In the genomic region with DNA sequence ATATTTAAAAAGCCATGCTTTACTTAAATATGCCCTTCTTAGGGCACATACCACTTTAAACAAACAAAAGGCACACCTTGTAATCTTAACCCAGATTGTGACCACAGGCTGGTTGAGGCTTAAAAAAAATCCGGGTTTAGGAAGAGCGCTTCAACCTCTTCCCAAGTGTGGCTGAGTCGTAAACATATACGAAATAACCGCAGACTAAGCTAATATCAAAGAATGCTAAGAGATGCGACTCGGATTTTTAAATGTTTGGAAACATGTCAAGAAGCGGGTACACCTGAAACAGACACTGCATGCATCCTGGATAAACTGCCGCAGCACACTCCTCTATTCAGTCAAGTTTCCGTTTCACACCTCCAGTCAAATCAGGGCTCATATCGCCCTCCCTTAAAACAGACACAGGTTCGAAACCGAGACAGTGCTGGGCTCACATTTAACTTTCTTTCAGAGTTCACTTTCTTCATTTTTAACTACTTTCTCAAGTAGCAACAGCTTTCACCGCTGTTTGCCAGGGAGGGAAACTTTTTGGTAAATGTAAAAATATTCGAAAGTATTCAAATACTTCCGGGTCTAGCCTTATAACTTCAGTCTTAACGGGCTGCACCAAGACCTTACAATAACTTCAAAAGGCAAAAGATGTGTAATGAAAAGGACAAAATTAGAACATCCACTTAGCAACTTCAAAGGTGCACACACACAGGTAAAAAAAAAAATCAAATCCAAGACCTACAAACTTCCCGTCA, we compare ENCODE assay signal across 1 cellular context.
TF ChIP-seq lines count a peak whose summit lies in the region.

No MANE protein-coding gene starts in this region.

TF ChIP-seq in GM12878, 131 proteins besides CTCF, POLR2A, EP300 and RAD21 (continued from another document):
- peak; percentile 49; the same call in 1 of the 2 replicates for TF ChIP-seq NFIC (IDR thresholded peaks at IDR 0.05; ENCODE audit: low read depth, low read length)
- TF ChIP-seq, protein P1, sequence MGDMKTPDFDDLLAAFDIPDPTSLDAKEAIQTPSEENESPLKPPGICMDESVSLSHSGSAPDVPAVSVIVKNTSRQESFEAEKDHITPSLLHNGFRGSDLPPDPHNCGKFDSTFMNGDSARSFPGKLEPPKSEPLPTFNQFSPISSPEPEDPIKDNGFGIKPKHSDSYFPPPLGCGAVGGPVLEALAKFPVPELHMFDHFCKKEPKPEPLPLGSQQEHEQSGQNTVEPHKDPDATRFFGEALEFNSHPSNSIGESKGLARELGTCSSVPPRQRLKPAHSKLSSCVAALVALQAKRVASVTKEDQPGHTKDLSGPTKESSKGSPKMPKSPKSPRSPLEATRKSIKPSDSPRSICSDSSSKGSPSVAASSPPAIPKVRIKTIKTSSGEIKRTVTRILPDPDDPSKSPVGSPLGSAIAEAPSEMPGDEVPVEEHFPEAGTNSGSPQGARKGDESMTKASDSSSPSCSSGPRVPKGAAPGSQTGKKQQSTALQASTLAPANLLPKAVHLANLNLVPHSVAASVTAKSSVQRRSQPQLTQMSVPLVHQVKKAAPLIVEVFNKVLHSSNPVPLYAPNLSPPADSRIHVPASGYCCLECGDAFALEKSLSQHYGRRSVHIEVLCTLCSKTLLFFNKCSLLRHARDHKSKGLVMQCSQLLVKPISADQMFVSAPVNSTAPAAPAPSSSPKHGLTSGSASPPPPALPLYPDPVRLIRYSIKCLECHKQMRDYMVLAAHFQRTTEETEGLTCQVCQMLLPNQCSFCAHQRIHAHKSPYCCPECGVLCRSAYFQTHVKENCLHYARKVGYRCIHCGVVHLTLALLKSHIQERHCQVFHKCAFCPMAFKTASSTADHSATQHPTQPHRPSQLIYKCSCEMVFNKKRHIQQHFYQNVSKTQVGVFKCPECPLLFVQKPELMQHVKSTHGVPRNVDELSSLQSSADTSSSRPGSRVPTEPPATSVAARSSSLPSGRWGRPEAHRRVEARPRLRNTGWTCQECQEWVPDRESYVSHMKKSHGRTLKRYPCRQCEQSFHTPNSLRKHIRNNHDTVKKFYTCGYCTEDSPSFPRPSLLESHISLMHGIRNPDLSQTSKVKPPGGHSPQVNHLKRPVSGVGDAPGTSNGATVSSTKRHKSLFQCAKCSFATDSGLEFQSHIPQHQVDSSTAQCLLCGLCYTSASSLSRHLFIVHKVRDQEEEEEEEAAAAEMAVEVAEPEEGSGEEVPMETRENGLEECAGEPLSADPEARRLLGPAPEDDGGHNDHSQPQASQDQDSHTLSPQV (IDR thresholded peaks at IDR 0.05), result no peak
- no peak for TF ChIP-seq CBFB (IDR thresholded peaks at IDR 0.05; ENCODE audit: low read depth)
- TF ChIP-seq, protein P2, sequence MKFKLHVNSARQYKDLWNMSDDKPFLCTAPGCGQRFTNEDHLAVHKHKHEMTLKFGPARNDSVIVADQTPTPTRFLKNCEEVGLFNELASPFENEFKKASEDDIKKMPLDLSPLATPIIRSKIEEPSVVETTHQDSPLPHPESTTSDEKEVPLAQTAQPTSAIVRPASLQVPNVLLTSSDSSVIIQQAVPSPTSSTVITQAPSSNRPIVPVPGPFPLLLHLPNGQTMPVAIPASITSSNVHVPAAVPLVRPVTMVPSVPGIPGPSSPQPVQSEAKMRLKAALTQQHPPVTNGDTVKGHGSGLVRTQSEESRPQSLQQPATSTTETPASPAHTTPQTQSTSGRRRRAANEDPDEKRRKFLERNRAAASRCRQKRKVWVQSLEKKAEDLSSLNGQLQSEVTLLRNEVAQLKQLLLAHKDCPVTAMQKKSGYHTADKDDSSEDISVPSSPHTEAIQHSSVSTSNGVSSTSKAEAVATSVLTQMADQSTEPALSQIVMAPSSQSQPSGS (IDR thresholded peaks at IDR 0.05; ENCODE audit: low read length), result peak; percentile 60; the same call in 1 of the 2 replicates
- TF ChIP-seq SRF (IDR thresholded peaks at IDR 0.05; ENCODE audit: low read depth in 2 of 2, low read length in 2 of 2), result no peak
- TF ChIP-seq SUZ12 (IDR thresholded peaks at IDR 0.05; ENCODE audit: unreplicated experiment), result no peak
- no peak for TF ChIP-seq CHD1 (IDR thresholded peaks at IDR 0.05; ENCODE audit: low read depth, low read length)
- TF ChIP-seq CREB1 (IDR thresholded peaks at IDR 0.05; ENCODE audit: low read depth), result 0 out of 2 replicates have a peak, but pooled peaks have one; percentile 26
- TF ChIP-seq, protein P3, sequence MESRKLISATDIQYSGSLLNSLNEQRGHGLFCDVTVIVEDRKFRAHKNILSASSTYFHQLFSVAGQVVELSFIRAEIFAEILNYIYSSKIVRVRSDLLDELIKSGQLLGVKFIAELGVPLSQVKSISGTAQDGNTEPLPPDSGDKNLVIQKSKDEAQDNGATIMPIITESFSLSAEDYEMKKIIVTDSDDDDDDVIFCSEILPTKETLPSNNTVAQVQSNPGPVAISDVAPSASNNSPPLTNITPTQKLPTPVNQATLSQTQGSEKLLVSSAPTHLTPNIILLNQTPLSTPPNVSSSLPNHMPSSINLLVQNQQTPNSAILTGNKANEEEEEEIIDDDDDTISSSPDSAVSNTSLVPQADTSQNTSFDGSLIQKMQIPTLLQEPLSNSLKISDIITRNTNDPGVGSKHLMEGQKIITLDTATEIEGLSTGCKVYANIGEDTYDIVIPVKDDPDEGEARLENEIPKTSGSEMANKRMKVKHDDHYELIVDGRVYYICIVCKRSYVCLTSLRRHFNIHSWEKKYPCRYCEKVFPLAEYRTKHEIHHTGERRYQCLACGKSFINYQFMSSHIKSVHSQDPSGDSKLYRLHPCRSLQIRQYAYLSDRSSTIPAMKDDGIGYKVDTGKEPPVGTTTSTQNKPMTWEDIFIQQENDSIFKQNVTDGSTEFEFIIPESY (IDR thresholded peaks at IDR 0.05), result no peak
- TF ChIP-seq DPF2 (IDR thresholded peaks at IDR 0.05), result peak; percentile 65; the same call in 1 of the 2 replicates
- no peak for TF ChIP-seq CHD2 (IDR thresholded peaks at IDR 0.05; ENCODE audit: borderline replicate concordance, low read depth, low read length)
- TF ChIP-seq, protein P4, sequence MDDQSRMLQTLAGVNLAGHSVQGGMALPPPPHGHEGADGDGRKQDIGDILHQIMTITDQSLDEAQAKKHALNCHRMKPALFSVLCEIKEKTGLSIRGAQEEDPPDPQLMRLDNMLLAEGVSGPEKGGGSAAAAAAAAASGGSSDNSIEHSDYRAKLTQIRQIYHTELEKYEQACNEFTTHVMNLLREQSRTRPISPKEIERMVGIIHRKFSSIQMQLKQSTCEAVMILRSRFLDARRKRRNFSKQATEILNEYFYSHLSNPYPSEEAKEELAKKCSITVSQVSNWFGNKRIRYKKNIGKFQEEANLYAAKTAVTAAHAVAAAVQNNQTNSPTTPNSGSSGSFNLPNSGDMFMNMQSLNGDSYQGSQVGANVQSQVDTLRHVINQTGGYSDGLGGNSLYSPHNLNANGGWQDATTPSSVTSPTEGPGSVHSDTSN (IDR thresholded peaks at IDR 0.05; ENCODE audit: insufficient replicate concordance, low read depth, low read length), result no peak
